In the genomic region with DNA sequence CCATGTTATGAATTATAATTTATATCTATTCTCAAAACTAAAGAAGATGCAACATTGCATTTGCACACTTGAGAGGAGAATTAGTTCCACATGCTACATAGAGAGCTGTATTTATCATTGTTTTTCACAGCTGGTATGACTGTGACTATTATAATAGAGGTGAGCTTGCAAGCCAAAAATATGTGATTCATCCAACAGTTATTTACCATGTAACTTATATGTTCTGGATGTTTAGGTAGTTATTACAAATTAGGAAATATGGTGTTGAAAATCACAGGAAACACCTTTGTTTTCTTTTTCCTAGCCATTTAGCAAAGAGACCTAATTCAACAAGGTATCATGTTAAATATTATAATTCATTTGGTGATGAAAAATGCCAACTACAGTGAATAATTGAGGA, we compare ENCODE assay signal across 22 cellular contexts.
DNase-seq lines count a peak whose midpoint lies in the region; ATAC-seq, FAIRE-seq and TF ChIP-seq lines count a peak whose summit lies in the region.
"Had no signal": no experiment of that assay in that cellular context is flagged by ENCODE, and none has a peak within 500 bp of the region (broad histone marks: within the 10 kb centered on the region; RNA-seq: fewer than 3 reads in every experiment).

No MANE protein-coding gene starts in this region.

- H3K4me2 ChIP-seq in endothelial cell of umbilical vein (ENCODE audit: insufficient read depth, low read length) = no peak overlapping the region
- H3K4me2 ChIP-seq: A549, GM23338 had no signal

- dilution Hi-C loops in endothelial cell of umbilical vein (cut with MboI; ENCODE audit: extremely low pct_ligation_motif_present, low sequenced_read_pairs) = no loop called here

- no peak for FAIRE-seq in endothelial cell of umbilical vein (lab: Jason Lieb, UNC)
- FAIRE-seq: A549, G401.6, GM12878, GM19239 had no signal

- ATAC-seq in RWPE2 (ENCODE audit: low read depth) (peak; percentile 76; the same call in 2 of the 3 replicates), foreskin keratinocyte (peak; percentile 73)
- ATAC-seq: A549, GM12878, GM23338 had no signal

- no peaks in the 10 kb centered on the region for H4K20me1 ChIP-seq in endothelial cell of umbilical vein (replicated peaks; ENCODE audit: control insufficient read depth, extremely low read depth, insufficient read depth, low read length)

- no peak overlapping the region for H2AFZ ChIP-seq in endothelial cell of umbilical vein (ENCODE audit: low read depth, low read length)
- H2AFZ ChIP-seq: GM23338 had no signal

- no peak overlapping the region for H3K9ac ChIP-seq in endothelial cell of umbilical vein (replicated peaks; ENCODE audit: extremely low read depth, insufficient read depth, low read length)

- peak; percentile 1 for DNase-seq in GM03348 (ENCODE audit: low spot score)
- no peak for DNase-seq in RWPE2 (ENCODE audit: low spot score)
- peak; percentile 79 for DNase-seq in endothelial cell of umbilical vein (ENCODE audit: low read depth, low spot score)
- peak; percentile 9 to 25 for DNase-seq in foreskin keratinocyte
- DNase-seq in DMS 273 treated with DMSO at 0.1 percent for 48 hours (lab: John Stamatoyannopoulos, UW) = no peak
- no peak for DNase-seq in medulla oblongata (ENCODE audit: extremely low spot score)
- DNase-seq in uterus = no peak
- DNase-seq: 8988T; ACHN; C1 segment of cervical spinal cord; Calu3; CD4-positive, alpha-beta memory T cell; COR-L47; DMS153; DND-41; H9; HFFc6 had no signal

- H3K9me3 ChIP-seq in RWPE2 (ENCODE audit: severe bottlenecking) (no peaks in the 10 kb centered on the region), endothelial cell of umbilical vein (replicated peaks; ENCODE audit: control insufficient read depth, insufficient read depth, low read length) (no peaks in the 10 kb centered on the region), uterus (no peaks in the 10 kb centered on the region)
- H3K9me3 ChIP-seq: A549 had no signal

- TF ChIP-seq POLR2A in endothelial cell of umbilical vein (IDR thresholded peaks at IDR 0.05; ENCODE audit: low read depth, low read length) = no peak
- no peak for TF ChIP-seq POLR2A in uterus (IDR thresholded peaks at IDR 0.05)

- POLR2A ChIA-PET in endothelial cell of umbilical vein (lab: Charles Lee) = no interaction called here

- no peaks in the 10 kb centered on the region for H3K9me1 ChIP-seq in endothelial cell of umbilical vein (replicated peaks; ENCODE audit: control insufficient read depth, extremely low read depth, insufficient read depth, low read length)

- BruUV-seq in endothelial cell of umbilical vein (replicated peaks; lab: Mats Ljungman, UMichigan) = no TSS peak

- no peaks in the 10 kb centered on the region for H3K36me3 ChIP-seq in RWPE2 (ENCODE audit: low read depth)
- no peaks in the 10 kb centered on the region for H3K36me3 ChIP-seq in endothelial cell of umbilical vein (ENCODE audit: control insufficient read depth in 2 of 2, extremely low read depth in 1 of 2, insufficient read depth in 2 of 2, low read length in 2 of 2)
- no peaks in the 10 kb centered on the region for H3K36me3 ChIP-seq in uterus

- H3K27me3 ChIP-seq in RWPE2 (ENCODE audit: insufficient read depth, poor library complexity, severe bottlenecking) = no peaks in the 10 kb centered on the region
- no peaks in the 10 kb centered on the region for H3K27me3 ChIP-seq in endothelial cell of umbilical vein (ENCODE audit: control insufficient read depth in 2 of 2, insufficient read depth in 2 of 2, low read length in 2 of 2)
- no peaks in the 10 kb centered on the region for H3K27me3 ChIP-seq in foreskin keratinocyte
- no peaks in the 10 kb centered on the region for H3K27me3 ChIP-seq in uterus

- intact Hi-C loops in endothelial cell of umbilical vein (cut with micrococcal nuclease) (loop anchor here (2.0 kb wide), 2 partner anchors 127 to 183 kb away; a partner anchor contains a TSS), uterus (cut with DNase I; ENCODE audit: low total_unique reads) (no loop called here)

- H3K4me3 ChIP-seq in RWPE2 (ENCODE audit: severe bottlenecking) (no peak overlapping the region), endothelial cell of umbilical vein (replicated peaks in 1 of 3; ENCODE audit: insufficient read depth in 1 of 3, low read depth in 1 of 3, low read length in 3 of 3) (no peak overlapping the region), uterus (no peak overlapping the region)
- H3K4me3 ChIP-seq: A549, GM12878, GM23338 had no signal

- H3K4me1 ChIP-seq in RWPE2 (ENCODE audit: insufficient read depth, poor library complexity, severe bottlenecking) (no peaks in the 10 kb centered on the region), endothelial cell of umbilical vein (ENCODE audit: control insufficient read depth, extremely low read depth, insufficient read depth, low read length) (peaks cover 9% of the 10 kb centered on the region), foreskin keratinocyte (no peaks in the 10 kb centered on the region), uterus (no peaks in the 10 kb centered on the region)
- H3K4me1 ChIP-seq: A549 had no signal

- H3K27ac ChIP-seq in RWPE2 (ENCODE audit: poor library complexity, severe bottlenecking) = no peak overlapping the region
- H3K27ac ChIP-seq in endothelial cell of umbilical vein (ENCODE audit: insufficient read depth, low read depth, low read length) = peak overlapping the region; percentile 60
- no peak overlapping the region for H3K27ac ChIP-seq in foreskin keratinocyte
- no peak overlapping the region for H3K27ac ChIP-seq in uterus
- H3K27ac ChIP-seq: A549 had no signal

- H3K79me2 ChIP-seq in endothelial cell of umbilical vein (ENCODE audit: control insufficient read depth, insufficient read depth, low read length) = no peaks in the 10 kb centered on the region

- CTCF ChIA-PET in endothelial cell of umbilical vein (lab: Charles Lee) = no interaction called here

- no peak for TF ChIP-seq CTCF in RWPE2 (IDR thresholded peaks at IDR 0.05; ENCODE audit: poor library complexity, severe bottlenecking)
- no peak for TF ChIP-seq CTCF in endothelial cell of umbilical vein (IDR thresholded peaks at IDR 0.05; ENCODE audit: extremely low read depth in 1 of 2, insufficient read depth in 1 of 2, low read depth in 1 of 2, low read length in 2 of 2)
- no peak for TF ChIP-seq CTCF in foreskin keratinocyte (conservative IDR thresholded peaks at IDR 0.05)
- no peak for TF ChIP-seq CTCF in uterus (IDR thresholded peaks at IDR 0.05)

TF ChIP-seq in endothelial cell of umbilical vein, 7 proteins besides CTCF, POLR2A, EP300 and RAD21:
- TF ChIP-seq FOS (IDR thresholded peaks at IDR 0.05; ENCODE audit: borderline replicate concordance, insufficient read depth, low read length) = no peak
- peak; percentile 70 for TF ChIP-seq JUN (IDR thresholded peaks at IDR 0.05; ENCODE audit: borderline replicate concordance, insufficient read depth, insufficient read length, low read depth)
TF ChIP-seq in endothelial cell of umbilical vein: peak in this region for 1.

Comparison
In these comparisons a context has a peak if more than half of its experiments do, and no peak if none do; other contexts are left out.
1. DNase-seq: peak in GM03348 (single experiment), endothelial cell of umbilical vein (single experiment) and foreskin keratinocyte (2 of 2); none in RWPE2 (single experiment), DMS 273 treated with DMSO at 0.1 percent for 48 hours (single experiment), medulla oblongata (single experiment) and uterus (0 of 2).